8 cellular contexts compared by ENCODE assay signal in the genomic region with DNA sequence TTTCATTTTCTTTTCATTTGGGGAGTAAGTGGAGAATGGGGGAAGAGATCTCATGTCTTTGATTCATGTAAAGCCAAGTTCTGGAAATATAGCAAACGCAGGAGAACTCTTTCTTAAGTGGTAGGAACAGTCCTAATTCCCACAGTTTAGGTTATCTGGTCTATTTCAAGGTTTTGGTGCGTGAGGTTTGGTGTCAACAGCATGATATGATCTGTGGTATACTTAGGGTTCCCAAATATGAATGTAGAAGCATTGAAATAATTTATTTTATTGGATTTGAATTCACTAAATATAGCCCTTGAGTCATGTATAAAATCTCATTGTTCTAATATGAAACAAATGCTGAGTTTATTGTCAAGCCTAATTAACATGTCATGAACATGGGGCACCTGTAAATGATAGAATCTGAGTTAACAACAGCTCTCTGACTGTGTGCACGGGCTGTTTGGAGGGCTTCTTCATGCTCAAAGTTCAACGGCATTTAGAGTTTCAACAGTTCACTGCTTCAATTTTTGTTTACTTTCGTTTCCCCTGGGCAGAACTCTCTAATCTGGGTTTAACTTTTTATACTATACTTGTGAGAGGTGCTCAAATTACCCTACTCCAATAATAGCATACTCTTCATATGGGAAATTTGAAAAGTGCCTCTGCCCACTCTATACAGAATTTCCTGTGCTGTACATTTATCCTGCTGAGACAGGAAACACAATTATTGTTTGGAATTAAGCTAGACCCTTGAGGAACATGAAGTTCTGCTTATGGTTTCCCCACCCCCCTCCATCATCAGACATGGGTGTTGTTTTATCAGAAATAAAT.
DNase-seq lines count a peak whose midpoint lies in the region; ATAC-seq, FAIRE-seq and TF ChIP-seq lines count a peak whose summit lies in the region.

No MANE protein-coding gene starts in this region.

- H3K79me2 ChIP-seq in Loucy (ENCODE audit: insufficient read depth, low read length) (no peaks in the 10 kb centered on the region), GM12878 (ENCODE audit: control insufficient read depth, insufficient read depth, low read length) (no peaks in the 10 kb centered on the region)

- H3K4me3 ChIP-seq in Loucy (ENCODE audit: low read length, poor library complexity, severe bottlenecking) (peak overlapping the region; percentile 63), GM12878 (peak overlapping the region; percentile 56), vagina (peak overlapping the region; percentile 29 to 31)

- peak; percentile 44 for ATAC-seq in GM18502 (IDR thresholded peaks at IDR 0.05; ENCODE audit: poor library complexity, unreplicated experiment)
- ATAC-seq in GM12878: peak; percentile 69
- ATAC-seq in HG03025 (IDR thresholded peaks at IDR 0.05; ENCODE audit: low FRiP score, unreplicated experiment): no peak
- ATAC-seq in omental fat pad (ENCODE audit: low FRiP score): no peak

- no peaks in the 10 kb centered on the region for H4K20me1 ChIP-seq in Loucy (ENCODE audit: insufficient read depth, low read length, poor library complexity, severe bottlenecking)
- H4K20me1 ChIP-seq in GM12878 (ENCODE audit: control insufficient read depth, insufficient read depth): no peaks in the 10 kb centered on the region

- FAIRE-seq in A204.1 (lab: Jason Lieb, UNC) (peak; percentile 99), GM12878 (lab: Jason Lieb, UNC) (peak; percentile 35)

- intact Hi-C loops in GM12878 (cut with micrococcal nuclease; ENCODE audit: unreplicated experiment) (loop anchor here (5.0 kb wide), 2 partner anchors 37 to 173 kb away; no protein-coding TSS in a partner anchor), vagina (cut with DNase I) (no loop called here)

- H3K4me2 ChIP-seq in Loucy (ENCODE audit: low read depth, low read length, poor library complexity, severe bottlenecking) (peak overlapping the region; percentile 81), GM12878 (ENCODE audit: control insufficient read depth, insufficient read depth) (peak overlapping the region; percentile 62)

- no peaks in the 10 kb centered on the region for H3K36me3 ChIP-seq in Loucy (ENCODE audit: insufficient read depth, low read length)
- H3K36me3 ChIP-seq in GM12878 (ENCODE audit: control insufficient read depth in 2 of 2, insufficient read depth in 2 of 2, low read length in 1 of 2): no peaks in the 10 kb centered on the region
- no peaks in the 10 kb centered on the region for H3K36me3 ChIP-seq in vagina

- no peaks in the 10 kb centered on the region for H3K9me2 ChIP-seq in Loucy (replicated peaks; ENCODE audit: low read depth, low read length)

- POLR2A ChIA-PET in GM12878 (lab: Charles Lee): interaction anchor here (0.7 to 2.4 kb wide), 14 partner anchors 11 to 248 kb away, joined by 3 to 14 read pairs (median 5); no protein-coding TSS in a partner anchor

- TF ChIP-seq EP300 in GM12878 (IDR thresholded peaks at IDR 0.05; ENCODE audit: borderline replicate concordance in 1 of 2, control insufficient read depth in 1 of 2, low read depth in 2 of 2, low read length in 2 of 2): no peak; a peak in 1 of 4 replicates

- TF ChIP-seq CTCF in Loucy (conservative IDR thresholded peaks at IDR 0.05; ENCODE audit: low read length) (no peak), GM12878 (IDR thresholded peaks at IDR 0.05 in 2 of 3, conservative IDR thresholded peaks at IDR 0.05 in 1 of 3; ENCODE audit: control insufficient read depth in 2 of 3, extremely low read depth in 1 of 3, insufficient read depth in 1 of 3, low read depth in 3 of 3, low read length in 3 of 3) (no peak), vagina (IDR thresholded peaks at IDR 0.05) (no peak), omental fat pad (IDR thresholded peaks at IDR 0.05) (no peak)

- CTCF ChIA-PET in GM12878 (lab: Yijun Ruan, JAX): interaction anchor here (0.7 to 2.3 kb wide), 9 partner anchors 10 to 200 kb away, joined by 3 to 10 read pairs (median 5); no protein-coding TSS in a partner anchor

- H3K4me1 ChIP-seq in Loucy (ENCODE audit: insufficient read depth, low read length, poor library complexity, severe bottlenecking) (peaks cover 58% of the 10 kb centered on the region), GM12878 (ENCODE audit: control insufficient read depth, insufficient read depth, low read length) (peaks cover 48% of the 10 kb centered on the region), vagina (peaks cover 27% of the 10 kb centered on the region)

- 2% methylated on average over 5 of the region's 5 CpGs for WGBS in GM12878 (ENCODE audit: insufficient coverage, insufficient replicate concordance, low lambda C conversion rate, missing lambda C conversion rate)

- H2AFZ ChIP-seq in Loucy (ENCODE audit: low read length) (peak overlapping the region; percentile 76), GM12878 (ENCODE audit: control insufficient read depth, low read depth, low read length) (peak overlapping the region; percentile 71; the same call in 1 of the 2 replicates)

- H3K9me3 ChIP-seq in Loucy (ENCODE audit: insufficient read depth, low read depth, low read length) (no peaks in the 10 kb centered on the region), GM12878 (replicated peaks; ENCODE audit: control insufficient read depth, insufficient read depth, low read length) (no peaks in the 10 kb centered on the region; the same call in none of the 3 replicates), vagina (no peaks in the 10 kb centered on the region)

- H3K27ac ChIP-seq in GM12878 (ENCODE audit: control insufficient read depth, insufficient read depth) (peak overlapping the region; percentile 91), vagina (peak overlapping the region; percentile 94)

- DNase-seq in GM12878 (ENCODE audit: low read depth, low spot score): no peak
- DNase-seq in medulla oblongata (ENCODE audit: extremely low spot score): peak; percentile 41
- no peak for DNase-seq in vagina (ENCODE audit: extremely low spot score in 2 of 2)
- DNase-seq in omental fat pad (ENCODE audit: low spot score): no peak

- H3F3A ChIP-seq in Loucy (ENCODE audit: low read depth): peaks cover 6% of the 10 kb centered on the region; the same call in 1 of the 2 replicates

- no peak for TF ChIP-seq RAD21 in GM12878 (IDR thresholded peaks at IDR 0.05; ENCODE audit: insufficient read depth, low read depth, low read length)

- RAD21 ChIA-PET in GM12878 (lab: Charles Lee; ENCODE audit: unreplicated experiment): interaction anchor here (0.6 to 2.9 kb wide), 23 partner anchors 10 to 122 kb away, joined by 3 to 18 read pairs (median 7); no protein-coding TSS in a partner anchor

- peak overlapping the region; percentile 66 for H3K9ac ChIP-seq in Loucy (ENCODE audit: low read depth, low read length, poor library complexity, severe bottlenecking)
- H3K9ac ChIP-seq in GM12878 (ENCODE audit: control insufficient read depth, insufficient read depth, low read length): peak overlapping the region; percentile 75

- in situ Hi-C loops in GM12878 (cut with MboI): no loop called here

- TF ChIP-seq POLR2A in GM12878 (IDR thresholded peaks at IDR 0.05; ENCODE audit: low read depth, low read length) (no peak), vagina (IDR thresholded peaks at IDR 0.05) (no peak)

- SMC1A ChIA-PET in GM12878 (lab: Charles Lee; ENCODE audit: uncharacterized antibody, unreplicated experiment): interaction anchor here (0.6 to 5.8 kb wide), 43 partner anchors 8 to 250 kb away, joined by 3 to 49 read pairs (median 5); no protein-coding TSS in a partner anchor

- H3K27me3 ChIP-seq in Loucy (ENCODE audit: insufficient read depth, low read length, poor library complexity, severe bottlenecking) (no peaks in the 10 kb centered on the region), GM12878 (replicated peaks in 1 of 2; ENCODE audit: control insufficient read depth in 2 of 2, insufficient read depth in 2 of 2, low read length in 1 of 2) (no peaks in the 10 kb centered on the region), vagina (no peaks in the 10 kb centered on the region)

- no TSS peak for BruUV-seq in GM12878 (replicated peaks; lab: Mats Ljungman, UMichigan)

TF ChIP-seq in GM12878, 131 proteins besides CTCF, POLR2A, EP300 and RAD21 (continues in another document):
- no peak for TF ChIP-seq TCF7 (IDR thresholded peaks at IDR 0.05; ENCODE audit: borderline replicate concordance)
- TF ChIP-seq EED (IDR thresholded peaks at IDR 0.05; ENCODE audit: low read depth): peak; percentile 36; the same call in 1 of the 2 replicates
- no peak for TF ChIP-seq ZNF207 (IDR thresholded peaks at IDR 0.05; ENCODE audit: borderline replicate concordance)
- no peak for TF ChIP-seq BACH1 (IDR thresholded peaks at IDR 0.05; ENCODE audit: borderline replicate concordance)
- no peak for TF ChIP-seq HDGF (IDR thresholded peaks at IDR 0.05)
- no peak for TF ChIP-seq NBN (IDR thresholded peaks at IDR 0.05)
- TF ChIP-seq CHD2 (IDR thresholded peaks at IDR 0.05; ENCODE audit: borderline replicate concordance, low read depth, low read length): 0 out of 2 replicates have a peak, but pooled peaks have one; percentile 45
- no peak for TF ChIP-seq SRF (IDR thresholded peaks at IDR 0.05; ENCODE audit: low read depth in 2 of 2, low read length in 2 of 2)
- TF ChIP-seq SREBF2 (IDR thresholded peaks at IDR 0.05; ENCODE audit: low read length): no peak
- TF ChIP-seq NRF1 (conservative IDR thresholded peaks at IDR 0.05; ENCODE audit: low read depth, low read length): no peak
- TF ChIP-seq SIX5 (IDR thresholded peaks at IDR 0.05; ENCODE audit: low read depth, low read length, severe bottlenecking): no peak
- no peak for TF ChIP-seq BMI1 (IDR thresholded peaks at IDR 0.05; ENCODE audit: borderline replicate concordance)
- no peak for TF ChIP-seq SUZ12 (IDR thresholded peaks at IDR 0.05; ENCODE audit: unreplicated experiment)

Comparison
In these comparisons a context has a peak if more than half of its experiments do, and no peak if none do; other contexts are left out.
1. ATAC-seq: peak in GM18502 (single experiment) and GM12878 (single experiment); none in HG03025 (single experiment) and omental fat pad (single experiment).
2. Peak in every context shown above with its lines, with median percentiles within 50 percentile points of each other: H3K4me3 ChIP-seq.